8 cellular contexts compared by ENCODE assay signal in the genomic region with DNA sequence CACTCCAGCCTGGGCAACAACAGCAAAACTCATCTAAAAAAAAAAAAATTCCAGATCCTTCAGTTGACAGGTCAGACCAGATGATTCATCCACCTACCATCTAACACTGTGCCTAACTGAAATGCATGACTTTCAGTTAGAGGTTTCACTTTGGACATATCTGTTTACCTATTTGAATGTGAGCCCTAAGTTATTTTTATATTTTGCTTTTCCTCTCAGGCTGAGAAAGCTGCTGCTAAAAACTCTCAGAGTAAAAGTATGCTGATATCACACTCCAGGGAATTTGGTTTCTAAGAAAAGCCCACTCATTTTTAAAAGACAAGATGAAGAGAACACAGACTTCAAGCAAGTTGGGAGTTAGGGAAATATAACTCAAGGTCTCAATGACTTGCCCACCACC.
A peak's percentile ranks its signal among the peaks of the same experiment; 100 is the strongest.
DNase-seq lines count a peak whose midpoint lies in the region; ATAC-seq, FAIRE-seq and TF ChIP-seq lines count a peak whose summit lies in the region.

No MANE protein-coding gene starts in this region.

- no peaks in the 10 kb centered on the region for H3K36me3 ChIP-seq in SJSA1
- H3K36me3 ChIP-seq in keratinocyte (ENCODE audit: control insufficient read depth in 2 of 2, extremely low read depth in 1 of 2, insufficient read depth in 2 of 2, low read length in 2 of 2): no peaks in the 10 kb centered on the region
- H3K36me3 ChIP-seq in HAP-1 (replicated peaks): no peaks in the 10 kb centered on the region

- H3K79me2 ChIP-seq in keratinocyte (ENCODE audit: control insufficient read depth, insufficient read depth, low read length): no peaks in the 10 kb centered on the region

- DNase-seq in SJSA1 (ENCODE audit: low read depth in 1 of 2, low spot score in 2 of 2) (peak in 1 of 2 experiments; percentile 59), keratinocyte (ENCODE audit: low read depth, low spot score) (no peak), HAP-1 (ENCODE audit: low spot score in 2 of 2) (no peak), NOMO-1 treated with DMSO at 0.1 percent for 48 hours (lab: John Stamatoyannopoulos, UW; ENCODE audit: unreplicated experiment) (no peak)
- no peak for DNase-seq in stimulated activated CD4-positive, alpha-beta T cell treated with anti-CD3 and anti-CD28 coated beads, Interleukin-1b, Interleukin-23, amount 100 ng/mL, for 48 hours
- DNase-seq in activated CD4-positive, alpha-beta T cell treated with anti-CD3 and anti-CD28 coated beads, Interleukin-2, amount 50 U/mL, for 48 hours: no peak

- ATAC-seq in GM18858 (IDR thresholded peaks at IDR 0.05; ENCODE audit: unreplicated experiment): peak; percentile 96
- peak; percentile 93 for ATAC-seq in HG02623 (IDR thresholded peaks at IDR 0.05; ENCODE audit: unreplicated experiment)

- no peak overlapping the region for H3K4me3 ChIP-seq in SJSA1
- H3K4me3 ChIP-seq in keratinocyte (ENCODE audit: control insufficient read depth in 2 of 3, extremely low read depth in 1 of 3, insufficient read depth in 2 of 3, low read depth in 1 of 3, low read length in 3 of 3): peak overlapping the region in 1 of 3 experiments; percentile 32
- no peak overlapping the region for H3K4me3 ChIP-seq in HAP-1

- peak overlapping the region; percentile 67 for H3K4me2 ChIP-seq in keratinocyte (ENCODE audit: control insufficient read depth, extremely low read depth, insufficient read depth, low read depth, low read length)

- H3K9me1 ChIP-seq in keratinocyte (ENCODE audit: control insufficient read depth, extremely low read depth, insufficient read depth, low read length): no peaks in the 10 kb centered on the region

- peak overlapping the region; percentile 50 for H3K27ac ChIP-seq in SJSA1
- peak overlapping the region; percentile 20 for H3K27ac ChIP-seq in keratinocyte (ENCODE audit: control insufficient read depth, insufficient read depth, low read length)

- H2AFZ ChIP-seq in keratinocyte (ENCODE audit: control insufficient read depth, low read length): no peak overlapping the region

- peaks cover 29% of the 10 kb centered on the region for H3K4me1 ChIP-seq in SJSA1 (replicated peaks)
- peaks cover 21% of the 10 kb centered on the region for H3K4me1 ChIP-seq in keratinocyte (ENCODE audit: control insufficient read depth, extremely low read depth, insufficient read depth, low read length)
- no peaks in the 10 kb centered on the region for H3K4me1 ChIP-seq in HAP-1

- H3K9me3 ChIP-seq in SJSA1 (replicated peaks): no peaks in the 10 kb centered on the region
- H3K9me3 ChIP-seq in keratinocyte (ENCODE audit: control insufficient read depth, low read depth, low read length): no peaks in the 10 kb centered on the region
- H3K9me3 ChIP-seq in HAP-1: no peaks in the 10 kb centered on the region

- FAIRE-seq in keratinocyte (lab: Jason Lieb, UNC): peak; percentile 57

- no peaks in the 10 kb centered on the region for H4K20me1 ChIP-seq in keratinocyte (ENCODE audit: control insufficient read depth, extremely low read depth, insufficient read depth, low read length)

- H3K9ac ChIP-seq in keratinocyte (ENCODE audit: control insufficient read depth, extremely low read depth, insufficient read depth, low read length): no peak overlapping the region

- H3K27me3 ChIP-seq in SJSA1 (replicated peaks) (no peaks in the 10 kb centered on the region), keratinocyte (ENCODE audit: control insufficient read depth, extremely low read depth, insufficient read depth, low read length) (no peaks in the 10 kb centered on the region), HAP-1 (ENCODE audit: low read depth) (no peaks in the 10 kb centered on the region)

- dilution Hi-C loops in keratinocyte (cut with MboI; ENCODE audit: extremely low pct_ligation_motif_present, low sequenced_read_pairs): no loop called here

- in situ Hi-C loops in HAP-1 (cut with MboI; ENCODE audit: low sequenced_read_pairs): no loop called here

- no peak for TF ChIP-seq CTCF in keratinocyte (optimal IDR thresholded peaks at IDR 0.05 in 1 of 3, IDR thresholded peaks at IDR 0.05 in 1 of 3, conservative IDR thresholded peaks at IDR 0.05 in 1 of 3; ENCODE audit: extremely low read depth in 1 of 3, insufficient read depth in 2 of 3, low read length in 3 of 3)
